18 cellular contexts compared by ENCODE assay signal in the genomic region with DNA sequence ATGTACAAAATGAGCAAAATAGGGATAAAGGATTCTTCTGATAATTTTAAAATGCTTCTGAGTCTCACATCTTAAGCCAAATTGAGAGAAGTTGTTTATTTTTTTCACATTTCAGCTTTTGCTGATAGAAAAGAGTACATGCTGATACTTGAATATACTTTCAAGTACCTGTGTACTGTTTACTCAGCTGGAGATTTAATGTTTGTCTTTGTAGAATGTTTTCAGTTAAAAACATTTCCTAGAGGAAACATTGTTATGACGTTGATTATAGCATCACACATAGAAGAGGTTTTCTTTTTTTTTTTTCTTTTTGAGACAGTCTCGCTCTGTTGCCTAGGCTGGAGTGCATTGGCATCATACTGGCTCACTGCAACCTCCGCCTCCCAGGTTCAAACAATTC. TPM values are rescaled to one million over a fixed set of nuclear protein-coding genes. Genes with fewer than 3 reads are reported as not detected.
DNase-seq lines count a peak whose midpoint lies in the region; ATAC-seq, FAIRE-seq and TF ChIP-seq lines count a peak whose summit lies in the region.
"Had no signal": no experiment of that assay in that cellular context is flagged by ENCODE, and none has a peak within 500 bp of the region (broad histone marks: within the 10 kb centered on the region; RNA-seq: fewer than 3 reads in every experiment).

No MANE protein-coding gene starts in this region.

- H3K9ac ChIP-seq in endothelial cell of umbilical vein (replicated peaks; ENCODE audit: extremely low read depth, insufficient read depth, low read length): no peak overlapping the region

- no TSS peak for BruUV-seq in endothelial cell of umbilical vein (replicated peaks; lab: Mats Ljungman, UMichigan)

- H3K4me3 Mint-ChIP-seq in activated naive CD8-positive, alpha-beta T cell: no peak overlapping the region
- no peak overlapping the region for H3K4me3 Mint-ChIP-seq in activated naive CD8-positive, alpha-beta T cell treated with anti-CD3 and anti-CD28 coated beads for 36 hours
- no peak overlapping the region for H3K4me3 Mint-ChIP-seq in T-helper 17 cell
- H3K4me3 Mint-ChIP-seq in stimulated activated naive CD8-positive, alpha-beta T cell treated with anti-CD3 and anti-CD28 coated beads, Interleukin-15, amount 100 ng/mL, for 72 hours: no peak overlapping the region

- H3K4me3 ChIP-seq in endothelial cell of umbilical vein (replicated peaks in 1 of 3; ENCODE audit: insufficient read depth in 1 of 3, low read depth in 1 of 3, low read length in 3 of 3): no peak overlapping the region

- H2AFZ ChIP-seq in endothelial cell of umbilical vein (ENCODE audit: low read depth, low read length): no peak overlapping the region

- H3K79me2 ChIP-seq in endothelial cell of umbilical vein (ENCODE audit: control insufficient read depth, insufficient read depth, low read length): no peaks in the 10 kb centered on the region

- H3K4me1 Mint-ChIP-seq in activated naive CD8-positive, alpha-beta T cell (ENCODE audit: low read depth): peaks cover 36% of the 10 kb centered on the region
- H3K4me1 Mint-ChIP-seq in activated naive CD8-positive, alpha-beta T cell treated with anti-CD3 and anti-CD28 coated beads for 36 hours: peaks cover 19% of the 10 kb centered on the region
- peaks cover 21% of the 10 kb centered on the region for H3K4me1 Mint-ChIP-seq in T-helper 17 cell
- H3K4me1 Mint-ChIP-seq in stimulated activated naive CD8-positive, alpha-beta T cell treated with anti-CD3 and anti-CD28 coated beads, Interleukin-15, amount 100 ng/mL, for 72 hours: peaks cover 18% of the 10 kb centered on the region

- no peaks in the 10 kb centered on the region for H3K9me1 ChIP-seq in endothelial cell of umbilical vein (replicated peaks; ENCODE audit: control insufficient read depth, extremely low read depth, insufficient read depth, low read length)

- no peaks in the 10 kb centered on the region for H3K27me3 ChIP-seq in endothelial cell of umbilical vein (ENCODE audit: control insufficient read depth in 2 of 2, insufficient read depth in 2 of 2, low read length in 2 of 2)

- no peak for TF ChIP-seq CTCF in endothelial cell of umbilical vein (IDR thresholded peaks at IDR 0.05; ENCODE audit: extremely low read depth in 1 of 2, insufficient read depth in 1 of 2, low read depth in 1 of 2, low read length in 2 of 2)

- H3K4me2 ChIP-seq in endothelial cell of umbilical vein (ENCODE audit: insufficient read depth, low read length): no peak overlapping the region

- H3K27ac ChIP-seq in endothelial cell of umbilical vein (ENCODE audit: insufficient read depth, low read depth, low read length): no peak overlapping the region

- peak overlapping the region; percentile 86 for H3K27ac Mint-ChIP-seq in activated naive CD8-positive, alpha-beta T cell
- H3K27ac Mint-ChIP-seq in activated naive CD8-positive, alpha-beta T cell treated with anti-CD3 and anti-CD28 coated beads for 36 hours: no peak overlapping the region
- H3K27ac Mint-ChIP-seq in T-helper 17 cell: peak overlapping the region; percentile 78
- H3K27ac Mint-ChIP-seq in stimulated activated naive CD8-positive, alpha-beta T cell treated with anti-CD3 and anti-CD28 coated beads, Interleukin-15, amount 100 ng/mL, for 72 hours: peak overlapping the region; percentile 29 to 79

- no peaks in the 10 kb centered on the region for H3K4me1 ChIP-seq in endothelial cell of umbilical vein (ENCODE audit: control insufficient read depth, extremely low read depth, insufficient read depth, low read length)

- POLR2A ChIA-PET in endothelial cell of umbilical vein (lab: Charles Lee): no interaction called here

- FAIRE-seq in endothelial cell of umbilical vein (lab: Jason Lieb, UNC): no peak
- FAIRE-seq: GM18507, RCC 7860 had no signal

- no peak for ATAC-seq in T-helper 17 cell
- ATAC-seq in stimulated activated naive CD8-positive, alpha-beta T cell treated with anti-CD3 and anti-CD28 coated beads, Interleukin-15, amount 100 ng/mL, for 72 hours: no peak
- no peak for ATAC-seq in HG02973 (IDR thresholded peaks at IDR 0.05; ENCODE audit: unreplicated experiment)
- no peak for ATAC-seq in GM19023 (IDR thresholded peaks at IDR 0.05; ENCODE audit: unreplicated experiment)

- no peaks in the 10 kb centered on the region for H4K20me1 ChIP-seq in endothelial cell of umbilical vein (replicated peaks; ENCODE audit: control insufficient read depth, extremely low read depth, insufficient read depth, low read length)

- intact Hi-C loops in endothelial cell of umbilical vein (cut with micrococcal nuclease): no loop called here

- dilution Hi-C loops in endothelial cell of umbilical vein (cut with MboI; ENCODE audit: extremely low pct_ligation_motif_present, low sequenced_read_pairs): no loop called here

- TF ChIP-seq POLR2A in endothelial cell of umbilical vein (IDR thresholded peaks at IDR 0.05; ENCODE audit: low read depth, low read length): no peak

- CTCF ChIA-PET in endothelial cell of umbilical vein (lab: Charles Lee): interaction anchor here (0.7 to 2.0 kb wide), 6 partner anchors 11 to 175 kb away, joined by 3 to 12 read pairs (median 4); no protein-coding TSS in a partner anchor

- peaks cover 6% of the 10 kb centered on the region for H3K36me3 Mint-ChIP-seq in activated naive CD8-positive, alpha-beta T cell
- peaks cover 16% of the 10 kb centered on the region for H3K36me3 Mint-ChIP-seq in activated naive CD8-positive, alpha-beta T cell treated with anti-CD3 and anti-CD28 coated beads for 36 hours
- H3K36me3 Mint-ChIP-seq in T-helper 17 cell (ENCODE audit: low read depth): peaks cover 5% of the 10 kb centered on the region

- H3K36me3 ChIP-seq in endothelial cell of umbilical vein (ENCODE audit: control insufficient read depth in 2 of 2, extremely low read depth in 1 of 2, insufficient read depth in 2 of 2, low read length in 2 of 2): no peaks in the 10 kb centered on the region

- no peaks in the 10 kb centered on the region for H3K27me3 Mint-ChIP-seq in activated naive CD8-positive, alpha-beta T cell
- no peaks in the 10 kb centered on the region for H3K27me3 Mint-ChIP-seq in activated naive CD8-positive, alpha-beta T cell treated with anti-CD3 and anti-CD28 coated beads for 36 hours
- H3K27me3 Mint-ChIP-seq in T-helper 17 cell: no peaks in the 10 kb centered on the region
- no peaks in the 10 kb centered on the region for H3K27me3 Mint-ChIP-seq in stimulated activated naive CD8-positive, alpha-beta T cell treated with anti-CD3 and anti-CD28 coated beads, Interleukin-15, amount 100 ng/mL, for 72 hours

- H3K9me3 ChIP-seq in T-helper 17 cell (ENCODE audit: control insufficient read depth, low read length, poor library complexity, severe bottlenecking) (no peaks in the 10 kb centered on the region), endothelial cell of umbilical vein (replicated peaks; ENCODE audit: control insufficient read depth, insufficient read depth, low read length) (no peaks in the 10 kb centered on the region)

- DNase-seq in activated naive CD8-positive, alpha-beta T cell treated with anti-CD3 and anti-CD28 coated beads for 36 hours: no peak
- no peak for DNase-seq in T-helper 17 cell
- peak; percentile 44 for DNase-seq in endothelial cell of umbilical vein (ENCODE audit: low read depth, low spot score)
- no peak for DNase-seq in stimulated activated naive CD8-positive, alpha-beta T cell treated with anti-CD3 and anti-CD28 coated beads, Interleukin-15, amount 100 ng/mL, for 72 hours
- DNase-seq in HUDEP-2 (lab: John Stamatoyannopoulos, UW; ENCODE audit: unreplicated experiment in 76 of 76): no peak
- DNase-seq: ACHN, HCEC 1CT, IMR-90, Kasumi-1, NCI-H1930, NCI-H2171 treated with DMSO at 0.1 percent for 48 hours, NCI-H774, SHP77 had no signal

- H3K9me3 Mint-ChIP-seq in activated naive CD8-positive, alpha-beta T cell (ENCODE audit: low read depth): no peaks in the 10 kb centered on the region
- no peaks in the 10 kb centered on the region for H3K9me3 Mint-ChIP-seq in activated naive CD8-positive, alpha-beta T cell treated with anti-CD3 and anti-CD28 coated beads for 36 hours
- H3K9me3 Mint-ChIP-seq in stimulated activated naive CD8-positive, alpha-beta T cell treated with anti-CD3 and anti-CD28 coated beads, Interleukin-15, amount 100 ng/mL, for 72 hours: no peaks in the 10 kb centered on the region

RNA-seq across cellular contexts. Expression of gene ESRP2, which starts 19.7 kb away (rescaled TPM):
- total RNA-seq in activated naive CD8-positive, alpha-beta T cell treated with anti-CD3 and anti-CD28 coated beads for 36 hours: 1 to 10 TPM in 1 of 2 experiments, under 1 TPM in 1; 0.92 to 1.2 TPM
- total RNA-seq in T-helper 17 cell (under 1 TPM; 0.10 to 0.16 TPM), endothelial cell of umbilical vein (0.66 and 0.99 TPM in 2 replicates)
- 0.57 and 0.70 TPM in 2 replicates for polyA plus RNA-seq in endothelial cell of umbilical vein
- polyA plus RNA-seq in endothelial cell of umbilical vein (2011; cell fraction: cytosol; rRNA removed): 0.32 and 0.34 TPM in 2 replicates
- polyA plus RNA-seq in endothelial cell of umbilical vein (2011; cell fraction: nucleus; rRNA removed): 1.5 and 3.2 TPM in 2 replicates
- 0.44 and 0.80 TPM in 2 replicates for polyA plus RNA-seq in endothelial cell of umbilical vein (2012)
- 0.87 and 1.9 TPM in 2 replicates for polyA minus RNA-seq in endothelial cell of umbilical vein
- 27.9 TPM for polyA minus RNA-seq in endothelial cell of umbilical vein (2011; cell fraction: cytosol; rRNA and poly(A)+ RNA removed)
- polyA minus RNA-seq in endothelial cell of umbilical vein (2011; cell fraction: nucleus; rRNA and poly(A)+ RNA removed): 0.29 TPM in 1 of 2 replicates, not detected in the other
- total RNA-seq: IMR-90 had no signal

RNA-seq across cellular contexts. Expression of gene PLA2G15, which starts 28.9 kb away (rescaled TPM):
- total RNA-seq in activated naive CD8-positive, alpha-beta T cell treated with anti-CD3 and anti-CD28 coated beads for 36 hours: 1 to 10 TPM; 7.9 to 8.0 TPM
- 1 to 10 TPM; 6.6 to 7.4 TPM for total RNA-seq in T-helper 17 cell
- 24.0 and 24.3 TPM in 2 replicates for total RNA-seq in endothelial cell of umbilical vein
- 41.8 and 45.4 TPM in 2 replicates for polyA plus RNA-seq in endothelial cell of umbilical vein
- 21.1 and 23.7 TPM in 2 replicates for polyA plus RNA-seq in endothelial cell of umbilical vein (2011; cell fraction: cytosol; rRNA removed)
- polyA plus RNA-seq in endothelial cell of umbilical vein (2011; cell fraction: nucleus; rRNA removed): 20.0 and 20.8 TPM in 2 replicates
- polyA plus RNA-seq in endothelial cell of umbilical vein (2012): 25.3 and 38.2 TPM in 2 replicates
- 28.4 and 36.6 TPM in 2 replicates for polyA minus RNA-seq in endothelial cell of umbilical vein
- polyA minus RNA-seq in endothelial cell of umbilical vein (2011; cell fraction: cytosol; rRNA and poly(A)+ RNA removed): 6.1 TPM
- polyA minus RNA-seq in endothelial cell of umbilical vein (2011; cell fraction: nucleus; rRNA and poly(A)+ RNA removed): 8.0 and 8.3 TPM in 2 replicates

RNA-seq across cellular contexts. Expression of gene SLC7A6, which starts 48.1 kb away (rescaled TPM):
- 10 to 100 TPM; 65.9 to 69.9 TPM for total RNA-seq in activated naive CD8-positive, alpha-beta T cell treated with anti-CD3 and anti-CD28 coated beads for 36 hours
- total RNA-seq in T-helper 17 cell: 100 to 1,000 TPM; 148 to 171 TPM
- 68.0 and 68.7 TPM in 2 replicates for total RNA-seq in endothelial cell of umbilical vein
- polyA plus RNA-seq in endothelial cell of umbilical vein: 86.5 and 92.0 TPM in 2 replicates
- polyA plus RNA-seq in endothelial cell of umbilical vein (2011; cell fraction: cytosol; rRNA removed): 29.2 and 31.1 TPM in 2 replicates
- polyA plus RNA-seq in endothelial cell of umbilical vein (2011; cell fraction: nucleus; rRNA removed): 261 and 278 TPM in 2 replicates
- polyA plus RNA-seq in endothelial cell of umbilical vein (2012): 42.1 and 42.7 TPM in 2 replicates
- polyA minus RNA-seq in endothelial cell of umbilical vein: 295 and 328 TPM in 2 replicates
- polyA minus RNA-seq in endothelial cell of umbilical vein (2011; cell fraction: cytosol; rRNA and poly(A)+ RNA removed): 30.9 TPM
- polyA minus RNA-seq in endothelial cell of umbilical vein (2011; cell fraction: nucleus; rRNA and poly(A)+ RNA removed): 113 and 174 TPM in 2 replicates
